Comparison of ENCODE assay signal across 12 cellular contexts in the genomic region with DNA sequence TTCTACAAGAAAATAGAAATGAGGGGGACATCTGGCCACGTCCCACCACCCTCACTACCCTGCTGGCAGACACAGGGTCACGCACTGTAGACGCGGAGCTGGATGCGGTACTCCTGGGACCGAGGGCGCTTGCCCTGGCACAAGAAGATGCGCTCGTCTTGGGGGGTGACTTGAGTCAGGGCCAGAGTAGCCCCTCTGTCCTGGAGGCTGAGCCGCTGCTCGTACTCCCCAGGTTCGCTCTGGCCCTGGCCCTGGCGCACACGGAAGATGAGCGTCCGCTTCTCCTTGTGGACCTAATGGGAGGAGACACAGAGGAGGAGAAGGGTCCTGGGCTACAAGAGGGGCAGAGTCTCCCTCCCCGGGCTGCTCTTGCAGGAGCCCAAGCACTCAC. TPM values are rescaled to one million over a fixed set of nuclear protein-coding genes. Genes with fewer than 3 reads are reported as not detected.
A peak's percentile ranks its signal among the peaks of the same experiment; 100 is the strongest.
DNase-seq lines count a peak whose midpoint lies in the region; TF ChIP-seq lines count a peak whose summit lies in the region.
"Had no signal": no experiment of that assay in that cellular context is flagged by ENCODE, and none has a peak within 500 bp of the region (broad histone marks: within the 10 kb centered on the region; RNA-seq: fewer than 3 reads in every experiment).

No MANE protein-coding gene starts in this region.

- H3K4me3 ChIP-seq in AG04449 (ENCODE audit: low read depth, low read length) (peak overlapping the region; percentile 73), coronary artery (peak overlapping the region; percentile 95)

- H3K36me3 Mint-ChIP-seq in IgD-negative memory B cell: no peaks in the 10 kb centered on the region
- peaks cover 1% of the 10 kb centered on the region for H3K36me3 Mint-ChIP-seq in neural crest cell (ENCODE audit: low read depth)
- no peaks in the 10 kb centered on the region for H3K36me3 Mint-ChIP-seq in HFFc6 (ENCODE audit: low read depth)
- H3K36me3 Mint-ChIP-seq: activated naive CD4-positive, alpha-beta T cell treated with anti-CD3 and anti-CD28 coated beads, Interleukin-2, amount 50 U/mL, for 72 hours had no signal

- peak overlapping the region; percentile 31 to 93 (median 78) for H3K4me3 Mint-ChIP-seq in IgD-negative memory B cell
- peak overlapping the region; percentile 71 for H3K4me3 Mint-ChIP-seq in neural crest cell
- H3K4me3 Mint-ChIP-seq in HFFc6: no peak overlapping the region

- DNase-seq in AG04449 (ENCODE audit: low read depth, low spot score) (no peak), coronary artery (ENCODE audit: low spot score) (no peak), neural crest cell (ENCODE audit: low read depth, low spot score) (no peak), globus pallidus (ENCODE audit: low spot score) (no peak), AG20443 (ENCODE audit: low spot score) (no peak), kidney glomerular epithelial cell (lab: John Stamatoyannopoulos, UW) (no peak), HFFc6 (no peak)
- DNase-seq: stimulated activated CD4-positive, alpha-beta T cell treated with anti-CD3 and anti-CD28 coated beads, Interleukin-2, amount 100 ng/mL, for 48 hours had no signal

- POLR2A ChIA-PET in AG04449 (lab: Yijun Ruan, JAX): no interaction called here

- H3K27ac Mint-ChIP-seq in IgD-negative memory B cell (peak overlapping the region in 2 of 3 donors; percentile 7 to 44), neural crest cell (ENCODE audit: unreplicated experiment) (no peak overlapping the region), HFFc6 (no peak overlapping the region)
- H3K27ac Mint-ChIP-seq: CD14-positive monocyte had no signal

- CTCF ChIA-PET in AG04449 (lab: Yijun Ruan, JAX): interaction anchor here (1.7 to 14.7 kb wide), 5 partner anchors 7 to 159 kb away, joined by 4 to 150 read pairs (median 33); a partner anchor contains a TSS

- H3K27me3 Mint-ChIP-seq in IgD-negative memory B cell (peaks cover 30% of the 10 kb centered on the region), neural crest cell (ENCODE audit: low read depth) (peaks cover 28% of the 10 kb centered on the region), HFFc6 (ENCODE audit: insufficient read depth) (peaks cover 13% of the 10 kb centered on the region)

- H3K9me3 Mint-ChIP-seq in IgD-negative memory B cell (no peaks in the 10 kb centered on the region), neural crest cell (no peaks in the 10 kb centered on the region), HFFc6 (no peaks in the 10 kb centered on the region)
- H3K9me3 Mint-ChIP-seq: activated naive CD4-positive, alpha-beta T cell treated with anti-CD3 and anti-CD28 coated beads, Interleukin-2, amount 50 U/mL, for 72 hours had no signal

- H3K4me1 Mint-ChIP-seq in IgD-negative memory B cell: peaks cover 6 to 17% (median 10%) of the 10 kb centered on the region in 3 donors
- H3K4me1 Mint-ChIP-seq in neural crest cell: peaks cover 24% of the 10 kb centered on the region
- H3K4me1 Mint-ChIP-seq in HFFc6 (ENCODE audit: low read depth): peaks cover 9% of the 10 kb centered on the region

- TF ChIP-seq CTCF in AG04449 (IDR thresholded peaks at IDR 0.05; ENCODE audit: insufficient read depth, low read length, missing control alignments) (no peak), coronary artery (IDR thresholded peaks at IDR 0.05) (no peak), neural crest cell (conservative IDR thresholded peaks at IDR 0.05) (no peak), HFFc6 (IDR thresholded peaks at IDR 0.05) (no peak)

- H3K27ac ChIP-seq in coronary artery: peak overlapping the region; percentile 95 to 99

RNA-seq across cellular contexts. Expression of a gene that starts 2.2 kb away (rescaled TPM):
- 1.3 TPM for polyA plus RNA-seq in IgD-negative memory B cell
- 61.6 and 66.7 TPM in 2 replicates for total RNA-seq in neural crest cell
- total RNA-seq in HFFc6 (2021; fragmentation: NEBNext Ultra II Directional; extraction: Animal tissue kit (Norgen Biotek cat#: 25700)): 1 to 10 TPM; 1.8 to 7.7 (median 6.9) TPM
- polyA plus RNA-seq: CD14-positive monocyte had no signal

RNA-seq across cellular contexts. Expression of a gene that starts 19.6 kb away (rescaled TPM):
- 41.1 TPM for polyA plus RNA-seq in IgD-negative memory B cell
- total RNA-seq in neural crest cell: 47.9 and 51.8 TPM in 2 replicates
- 10 to 100 TPM; 48.6 to 63.5 (median 52.7) TPM for total RNA-seq in HFFc6 (2021; fragmentation: NEBNext Ultra II Directional; extraction: Animal tissue kit (Norgen Biotek cat#: 25700))

RNA-seq across cellular contexts. Expression of a gene that starts 25.9 kb away (rescaled TPM):
- not detected for polyA plus RNA-seq in IgD-negative memory B cell
- total RNA-seq in neural crest cell: 1.9 and 2.1 TPM in 2 replicates
- 10 to 100 TPM in 5 of 6 experiments, 1 to 10 TPM in 1; 8.2 to 16.1 (median 15.1) TPM for total RNA-seq in HFFc6 (2021; fragmentation: NEBNext Ultra II Directional; extraction: Animal tissue kit (Norgen Biotek cat#: 25700))
- total RNA-seq: activated naive CD4-positive, alpha-beta T cell treated with anti-CD3 and anti-CD28 coated beads, Interleukin-2, amount 50 U/mL, for 72 hours; mononuclear cell had no signal
- polyA plus RNA-seq: CD14-positive monocyte had no signal

RNA-seq across cellular contexts. Expression of a gene that starts 31.8 kb away (rescaled TPM):
- not detected for polyA plus RNA-seq in IgD-negative memory B cell
- not detected in 2 replicates for total RNA-seq in neural crest cell
- not detected for total RNA-seq in HFFc6 (2021; fragmentation: NEBNext Ultra II Directional; extraction: Animal tissue kit (Norgen Biotek cat#: 25700))
- total RNA-seq: activated naive CD4-positive, alpha-beta T cell treated with anti-CD3 and anti-CD28 coated beads, Interleukin-2, amount 50 U/mL, for 72 hours; mononuclear cell had no signal
- polyA plus RNA-seq: CD14-positive monocyte had no signal

Comparison
In these comparisons a context has a peak if more than half of its experiments do, and no peak if none do; other contexts are left out.
1. H3K27ac Mint-ChIP-seq: peak in IgD-negative memory B cell (2 of 3); none in neural crest cell (single experiment) and HFFc6 (single experiment).